Comparison of ENCODE assay signal across 21 cellular contexts in the genomic region with DNA sequence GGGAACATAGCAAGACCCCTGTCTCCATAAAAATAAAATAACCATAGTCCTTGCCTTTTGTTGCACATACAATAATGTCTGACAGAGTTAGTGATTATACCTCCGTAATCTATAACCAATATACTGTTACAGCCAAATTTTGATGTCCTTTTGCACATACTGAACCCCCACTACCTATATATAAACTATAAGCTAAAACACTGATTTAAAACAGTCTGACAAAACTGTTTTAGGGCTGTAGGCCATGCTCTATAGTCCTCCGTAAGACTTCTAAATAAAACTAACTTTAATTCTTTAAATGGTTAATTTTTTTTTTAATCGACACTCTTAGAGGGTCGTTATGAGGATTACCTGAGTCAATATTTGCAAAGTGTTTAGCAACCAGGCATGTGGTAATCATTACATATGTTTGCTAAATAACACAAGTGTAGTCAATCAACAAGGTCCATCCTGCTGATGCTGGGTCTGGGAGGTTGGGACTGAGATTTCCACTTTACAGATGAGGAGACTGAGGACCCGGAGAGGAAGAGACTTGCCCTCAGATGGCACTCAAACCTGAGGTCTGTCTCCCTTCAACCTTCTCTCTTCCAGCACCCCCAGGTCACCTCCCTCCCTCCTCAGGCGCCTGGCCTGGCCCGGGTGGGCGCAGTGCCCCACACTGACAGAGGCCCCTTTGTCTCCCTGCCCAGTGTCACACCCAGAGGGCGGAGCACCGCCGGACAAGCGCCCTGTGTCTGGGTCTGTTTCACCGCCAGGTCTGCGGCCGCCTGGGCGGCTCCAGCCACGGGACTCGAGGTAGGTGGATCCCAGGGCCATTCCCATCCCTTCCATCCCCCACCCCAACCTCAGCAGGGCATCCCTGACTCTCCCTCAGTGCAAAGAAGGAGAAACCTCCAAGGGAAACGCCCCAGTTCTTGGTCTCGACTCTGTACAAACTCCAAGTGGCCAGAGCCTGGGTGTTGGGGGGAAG. TPM values are rescaled to one million over a fixed set of nuclear protein-coding genes. Genes with fewer than 3 reads are reported as not detected.
DNase-seq lines count a peak whose midpoint lies in the region; ATAC-seq, FAIRE-seq and TF ChIP-seq lines count a peak whose summit lies in the region.
"Had no signal": no experiment of that assay in that cellular context is flagged by ENCODE, and none has a peak within 500 bp of the region (broad histone marks: within the 10 kb centered on the region; RNA-seq: fewer than 3 reads in every experiment).

No MANE protein-coding gene starts in this region.

- no peak overlapping the region for H3K23ac ChIP-seq in H1 (ENCODE audit: insufficient read length)

- WGBS in H1 (ENCODE audit: extremely low coverage in 1 of 2, insufficient coverage in 1 of 2, insufficient read length in 1 of 2, insufficient replicate concordance in 2 of 2, low coverage in 1 of 2, low lambda C conversion rate in 2 of 2, missing lambda C conversion rate in 1 of 2), 2 experiments: 89% methylated on average over 20 of the region's 20 CpGs; no CpG with 5 or more reads in 1 of the 2 experiments
- WGBS in gastroesophageal sphincter (ENCODE audit: low coverage in 1 of 2), 2 donors: 65 to 78% methylated on average over 5 to 6 of the region's 20 CpGs

- H3K36me3 ChIP-seq in H1 (ENCODE audit: control insufficient read depth in 2 of 4, insufficient read depth in 4 of 4, low read length in 3 of 4) (no peaks in the 10 kb centered on the region), mucosa of descending colon (ENCODE audit: low read depth) (no peaks in the 10 kb centered on the region), upper lobe of right lung (no peaks in the 10 kb centered on the region), gastroesophageal sphincter (no peaks in the 10 kb centered on the region)
- H3K36me3 ChIP-seq: breast epithelium, pancreas, SJSA1, suprapubic skin had no signal

- no peak overlapping the region for H3K56ac ChIP-seq in H1 (replicated peaks; ENCODE audit: insufficient read length, low read depth, low read length)

- H3K4me3 Mint-ChIP-seq in stimulated activated naive B cell treated with anti-CD40 and anti-IgM and Interleukin-4, amounts not matched to agents 10 μg/mL and 1 μg/mL and 100 μg/mL, for 72 hours: no peak overlapping the region
- H3K4me3 Mint-ChIP-seq: activated CD8-positive, alpha-beta T cell treated with anti-CD3 and anti-CD28 coated beads for 36 hours; CD8-positive, alpha-beta T cell; naive thymus-derived CD8-positive, alpha-beta T cell had no signal

- no peak overlapping the region for H3K4me2 ChIP-seq in H1 (ENCODE audit: insufficient read depth in 1 of 2, low read depth in 2 of 2, low read length in 2 of 2)

- no peak overlapping the region for H2AFZ ChIP-seq in H1 (ENCODE audit: low read length)

- no peak overlapping the region for H3K9ac ChIP-seq in H1 (replicated peaks in 1 of 4; ENCODE audit: extremely low read depth in 1 of 4, low read depth in 3 of 4, low read length in 3 of 4)

- peak; percentile 55 for ATAC-seq in mucosa of descending colon
- ATAC-seq in upper lobe of right lung: peak; percentile 21
- no peak for ATAC-seq in gastroesophageal sphincter
- ATAC-seq in stimulated activated naive B cell treated with anti-CD40 and anti-IgM and Interleukin-4, amounts not matched to agents 10 μg/mL and 1 μg/mL and 100 μg/mL, for 72 hours (replicated peaks): no peak
- no peak for ATAC-seq in Right ventricle myocardium inferior
- ATAC-seq: activated CD8-positive, alpha-beta T cell treated with anti-CD3 and anti-CD28 coated beads for 36 hours; CD8-positive, alpha-beta T cell; naive thymus-derived CD8-positive, alpha-beta T cell had no signal

- H3K27me3 Mint-ChIP-seq in stimulated activated naive B cell treated with anti-CD40 and anti-IgM and Interleukin-4, amounts not matched to agents 10 μg/mL and 1 μg/mL and 100 μg/mL, for 72 hours: peaks cover 4 to 21% of the 10 kb centered on the region in 2 donors

- H3K4me1 Mint-ChIP-seq in stimulated activated naive B cell treated with anti-CD40 and anti-IgM and Interleukin-4, amounts not matched to agents 10 μg/mL and 1 μg/mL and 100 μg/mL, for 72 hours: no peaks in the 10 kb centered on the region
- H3K4me1 Mint-ChIP-seq: naive thymus-derived CD8-positive, alpha-beta T cell had no signal

- H2BK5ac ChIP-seq in H1 (ENCODE audit: low read depth, low read length): no peak overlapping the region

- H2BK12ac ChIP-seq in H1 (ENCODE audit: low read depth, low read length): no peak overlapping the region

- H3K4me1 ChIP-seq in H1 (replicated peaks in 1 of 4; ENCODE audit: control insufficient read depth in 3 of 4, insufficient read depth in 4 of 4, low read length in 3 of 4) (peaks cover 0 to 2% (median 0%) of the 10 kb centered on the region in 4 experiments; a peak in 1 of 7 replicates), mucosa of descending colon (ENCODE audit: low read depth) (no peaks in the 10 kb centered on the region), upper lobe of right lung (no peaks in the 10 kb centered on the region), gastroesophageal sphincter (no peaks in the 10 kb centered on the region)
- H3K4me1 ChIP-seq: breast epithelium, pancreas, SJSA1, suprapubic skin had no signal

- no peak overlapping the region for H3K27ac Mint-ChIP-seq in stimulated activated naive B cell treated with anti-CD40 and anti-IgM and Interleukin-4, amounts not matched to agents 10 μg/mL and 1 μg/mL and 100 μg/mL, for 72 hours
- H3K27ac Mint-ChIP-seq: activated CD8-positive, alpha-beta T cell treated with anti-CD3 and anti-CD28 coated beads for 36 hours; CD8-positive, alpha-beta T cell had no signal

- TF ChIP-seq CTCF in H1 (IDR thresholded peaks at IDR 0.05; ENCODE audit: control extremely low read depth in 1 of 3, insufficient read depth in 1 of 3, low read depth in 1 of 3, low read length in 3 of 3): no peak
- TF ChIP-seq CTCF in mucosa of descending colon (IDR thresholded peaks at IDR 0.05): no peak
- no peak for TF ChIP-seq CTCF in upper lobe of right lung (IDR thresholded peaks at IDR 0.05)
- TF ChIP-seq CTCF in gastroesophageal sphincter (IDR thresholded peaks at IDR 0.05): no peak

- intact Hi-C loops in mucosa of descending colon (cut with DNase I, micrococcal nuclease): no loop called here
- intact Hi-C loops in upper lobe of right lung (cut with DNase I): no loop called here
- intact Hi-C loops in Right ventricle myocardium inferior (cut with DNase I): no loop called here

- H2BK20ac ChIP-seq in H1 (ENCODE audit: low read length): no peak overlapping the region

- H3K4ac ChIP-seq in H1 (replicated peaks; ENCODE audit: insufficient read length, low read depth, low read length): no peak overlapping the region

- TF ChIP-seq EP300 in H1 (IDR thresholded peaks at IDR 0.05; ENCODE audit: borderline replicate concordance in 1 of 2, low read depth in 2 of 2, low read length in 2 of 2): no peak
- no peak for TF ChIP-seq EP300 in gastroesophageal sphincter (IDR thresholded peaks at IDR 0.05)

- CTCF ChIA-PET in H1 (lab: Charles Lee; ENCODE audit: partially characterized antibody): interaction anchor here (0.6 to 39.4 kb wide), 8 partner anchors 9 to 57 kb away, joined by 3 to 1084 read pairs (median 39); a partner anchor contains a TSS

- H3K23me2 ChIP-seq in H1 (ENCODE audit: low read depth, low read length): no peaks in the 10 kb centered on the region

- H2AK5ac ChIP-seq in H1 (ENCODE audit: low read depth, low read length): no peak overlapping the region

- no peak overlapping the region for H3K18ac ChIP-seq in H1 (ENCODE audit: extremely low read depth, low read length)

- no peak for TF ChIP-seq RAD21 in H1 (IDR thresholded peaks at IDR 0.05 in 1 of 2, conservative IDR thresholded peaks at IDR 0.05 in 1 of 2; ENCODE audit: low read depth in 2 of 2, low read length in 2 of 2)

- H3K27me3 ChIP-seq in H1 (replicated peaks in 1 of 4; ENCODE audit: control insufficient read depth in 3 of 4, extremely low read depth in 1 of 4, insufficient read depth in 3 of 4, low read length in 3 of 4): no peaks in the 10 kb centered on the region
- peaks cover 16% of the 10 kb centered on the region for H3K27me3 ChIP-seq in upper lobe of right lung
- H3K27me3 ChIP-seq in gastroesophageal sphincter: peaks cover 65% of the 10 kb centered on the region
- H3K27me3 ChIP-seq: pancreas had no signal

- FAIRE-seq in H1 (lab: Jason Lieb, UNC): no peak
- FAIRE-seq: colon, G401.6, pancreas had no signal

- no peaks in the 10 kb centered on the region for H3K9me3 Mint-ChIP-seq in stimulated activated naive B cell treated with anti-CD40 and anti-IgM and Interleukin-4, amounts not matched to agents 10 μg/mL and 1 μg/mL and 100 μg/mL, for 72 hours
- H3K9me3 Mint-ChIP-seq: activated CD8-positive, alpha-beta T cell treated with anti-CD3 and anti-CD28 coated beads for 36 hours; CD8-positive, alpha-beta T cell; naive thymus-derived CD8-positive, alpha-beta T cell had no signal

- H4K20me1 ChIP-seq in H1 (replicated peaks in 1 of 2; ENCODE audit: control insufficient read depth in 1 of 2, insufficient read depth in 2 of 2, low read length in 2 of 2): no peaks in the 10 kb centered on the region

- DNase-seq in HuH-7.5 (ENCODE audit: low spot score): peak; percentile 74
- no peak for DNase-seq in H1 (ENCODE audit: low read depth in 1 of 2, low spot score in 2 of 2)
- DNase-seq in mucosa of descending colon: peak in 1 of 3 donors; percentile 40
- no peak for DNase-seq in upper lobe of right lung
- DNase-seq in stimulated activated naive B cell treated with anti-CD40 and anti-IgM and Interleukin-4, amounts not matched to agents 10 μg/mL and 1 μg/mL and 100 μg/mL, for 72 hours: no peak
- no peak for DNase-seq in Right ventricle myocardium inferior (ENCODE audit: missing footprints)
- DNase-seq: activated CD8-positive, alpha-beta T cell treated with anti-CD3 and anti-CD28 coated beads for 36 hours; activated gamma-delta T cell treated with Interleukin-2 at 50 U/mL for 16 hours; CD8-positive, alpha-beta T cell; glutamatergic neuron; naive thymus-derived CD8-positive, alpha-beta T cell; NCI-H1930; NCI-H2227 treated with DMSO at 0.1 percent for 48 hours had no signal

- H2BK15ac ChIP-seq in H1 (ENCODE audit: low read length): no peak overlapping the region

- no peak overlapping the region for H2BK120ac ChIP-seq in H1 (replicated peaks; ENCODE audit: low read depth, low read length)

- H4K8ac ChIP-seq in H1 (ENCODE audit: extremely low read depth, insufficient read depth, low read length): peak overlapping the region; percentile 41; the same call in 1 of the 2 replicates

- H3K79me1 ChIP-seq in H1 (ENCODE audit: low read depth, low read length): no peaks in the 10 kb centered on the region

- H4K91ac ChIP-seq in H1 (replicated peaks; ENCODE audit: insufficient read length, low read length): no peak overlapping the region

- POLR2A ChIA-PET in H1 (lab: Charles Lee; ENCODE audit: partially characterized antibody): interaction anchor here (1.6 to 1.9 kb wide), 3 partner anchors 8 to 62 kb away, joined by 4 to 6 read pairs (median 5); no protein-coding TSS in a partner anchor

- no peaks in the 10 kb centered on the region for H3K79me2 ChIP-seq in H1 (ENCODE audit: control insufficient read depth in 1 of 2, insufficient read depth in 2 of 2, low read length in 2 of 2)

- no peak overlapping the region for H4K5ac ChIP-seq in H1 (ENCODE audit: insufficient read length, low read depth, low read length)

- no peak overlapping the region for H3K14ac ChIP-seq in H1 (ENCODE audit: insufficient read length)

- no peak overlapping the region for H3K4me3 ChIP-seq in H1 (ENCODE audit: extremely low read depth in 1 of 4, insufficient read depth in 2 of 4, low read depth in 3 of 4, low read length in 4 of 4)
- no peak overlapping the region for H3K4me3 ChIP-seq in mucosa of descending colon
- H3K4me3 ChIP-seq in upper lobe of right lung: no peak overlapping the region
- peak overlapping the region in 1 of 2 donors; percentile 19 for H3K4me3 ChIP-seq in gastroesophageal sphincter
- H3K4me3 ChIP-seq: breast epithelium, pancreas, SJSA1, suprapubic skin had no signal

- H3K27ac ChIP-seq in H1 (ENCODE audit: low read depth, low read length) (no peak overlapping the region), upper lobe of right lung (no peak overlapping the region), gastroesophageal sphincter (no peak overlapping the region)
- H3K27ac ChIP-seq: breast epithelium, pancreas, SJSA1, suprapubic skin had no signal

- no peaks in the 10 kb centered on the region for H3K9me3 ChIP-seq in H1 (ENCODE audit: insufficient read depth in 2 of 2, low read depth in 1 of 2, low read length in 1 of 2)
- H3K9me3 ChIP-seq in mucosa of descending colon: no peaks in the 10 kb centered on the region
- H3K9me3 ChIP-seq in upper lobe of right lung: no peaks in the 10 kb centered on the region
- no peaks in the 10 kb centered on the region for H3K9me3 ChIP-seq in gastroesophageal sphincter
- H3K9me3 ChIP-seq: breast epithelium, pancreas, SJSA1, suprapubic skin had no signal

- no peaks in the 10 kb centered on the region for H3K36me3 Mint-ChIP-seq in stimulated activated naive B cell treated with anti-CD40 and anti-IgM and Interleukin-4, amounts not matched to agents 10 μg/mL and 1 μg/mL and 100 μg/mL, for 72 hours
- H3K36me3 Mint-ChIP-seq: CD8-positive, alpha-beta T cell; naive thymus-derived CD8-positive, alpha-beta T cell had no signal

- TF ChIP-seq POLR2A in H1 (IDR thresholded peaks at IDR 0.05; ENCODE audit: control extremely low read depth in 1 of 2, low read depth in 2 of 2, low read length in 2 of 2): no peak
- TF ChIP-seq POLR2A in gastroesophageal sphincter (IDR thresholded peaks at IDR 0.05): no peak

RNA-seq across cellular contexts. Expression of a gene that starts 10.3 kb away (rescaled TPM):
- 2.5 and 3.9 TPM in 2 replicates for total RNA-seq in H1 (2021; fragmentation: NEBNext Ultra II Directional; extraction: Animal tissue kit (Norgen Biotek cat#: 25700))
- polyA plus RNA-seq in H1 (2011; rRNA removed): 6.1 and 7.3 TPM in 2 replicates
- 6.3 TPM for polyA plus RNA-seq in H1 (2011; cell fraction: cytosol; rRNA removed)
- 8.4 TPM for polyA plus RNA-seq in H1 (2011; cell fraction: nucleus; rRNA removed)
- 2.7 to 4.6 TPM (median 3.2 TPM) in 4 replicates for polyA plus RNA-seq in H1 (2012, experiment 1 of 2)
- 3.9 TPM for polyA plus RNA-seq in H1 (2012, experiment 2 of 2)
- 2.5 TPM for polyA plus RNA-seq in H1 (2013, experiment 1 of 2)
- polyA plus RNA-seq in H1 (2013, experiment 2 of 2): 2.6 TPM
- polyA minus RNA-seq in H1 (2011; rRNA and poly(A)+ RNA removed): 2.2 and 2.4 TPM in 2 replicates
- 1.0 TPM for polyA minus RNA-seq in H1 (2011; cell fraction: cytosol; rRNA and poly(A)+ RNA removed)
- 2.3 TPM for polyA minus RNA-seq in H1 (2011; cell fraction: nucleus; rRNA and poly(A)+ RNA removed)
- under 1 TPM; 0.41 to 0.96 (median 0.58) TPM for total RNA-seq in mucosa of descending colon
- total RNA-seq in upper lobe of right lung: 0.78 TPM
- total RNA-seq in gastroesophageal sphincter: not detected
- 0.11 TPM for total RNA-seq in Right ventricle myocardium inferior
- total RNA-seq: mesenteric fat pad, SJSA1 had no signal

RNA-seq across cellular contexts. Expression of a gene that starts 24.5 kb away (rescaled TPM):
- total RNA-seq in H1 (2021; fragmentation: NEBNext Ultra II Directional; extraction: Animal tissue kit (Norgen Biotek cat#: 25700)): 4.4 and 5.6 TPM in 2 replicates
- 9.9 and 10.3 TPM in 2 replicates for polyA plus RNA-seq in H1 (2011; rRNA removed)
- 9.7 TPM for polyA plus RNA-seq in H1 (2011; cell fraction: cytosol; rRNA removed)
- polyA plus RNA-seq in H1 (2011; cell fraction: nucleus; rRNA removed): 7.9 TPM
- 4.3 to 9.4 TPM (median 6.9 TPM) in 4 replicates for polyA plus RNA-seq in H1 (2012, experiment 1 of 2)
- 5.4 TPM for polyA plus RNA-seq in H1 (2012, experiment 2 of 2)
- 6.4 TPM for polyA plus RNA-seq in H1 (2013, experiment 1 of 2)
- polyA plus RNA-seq in H1 (2013, experiment 2 of 2): 5.9 TPM
- 1.0 and 2.4 TPM in 2 replicates for polyA minus RNA-seq in H1 (2011; rRNA and poly(A)+ RNA removed)
- 1.5 TPM for polyA minus RNA-seq in H1 (2011; cell fraction: cytosol; rRNA and poly(A)+ RNA removed)
- 3.6 TPM for polyA minus RNA-seq in H1 (2011; cell fraction: nucleus; rRNA and poly(A)+ RNA removed)
- total RNA-seq in mucosa of descending colon (10 to 100 TPM; 11.7 to 18.0 (median 14.0) TPM), upper lobe of right lung (27.5 TPM), gastroesophageal sphincter (10 to 100 TPM; 11.3 to 21.3 (median 13.9) TPM), Right ventricle myocardium inferior (5.0 TPM)

RNA-seq across cellular contexts. Expression of a gene that starts 33.1 kb away (rescaled TPM):
- 32.5 and 34.2 TPM in 2 replicates for total RNA-seq in H1 (2021; fragmentation: NEBNext Ultra II Directional; extraction: Animal tissue kit (Norgen Biotek cat#: 25700))
- 40.1 and 52.5 TPM in 2 replicates for polyA plus RNA-seq in H1 (2011; rRNA removed)
- 48.0 TPM for polyA plus RNA-seq in H1 (2011; cell fraction: cytosol; rRNA removed)
- polyA plus RNA-seq in H1 (2011; cell fraction: nucleus; rRNA removed): 342 TPM
- polyA plus RNA-seq in H1 (2012, experiment 1 of 2): 29.3 to 46.0 TPM (median 39.5 TPM) in 4 replicates
- 24.5 TPM for polyA plus RNA-seq in H1 (2012, experiment 2 of 2)
- 38.2 TPM for polyA plus RNA-seq in H1 (2013, experiment 1 of 2)
- polyA plus RNA-seq in H1 (2013, experiment 2 of 2): 33.7 TPM
- polyA minus RNA-seq in H1 (2011; rRNA and poly(A)+ RNA removed): 17.6 and 21.1 TPM in 2 replicates
- 11.9 TPM for polyA minus RNA-seq in H1 (2011; cell fraction: cytosol; rRNA and poly(A)+ RNA removed)
- 29.5 TPM for polyA minus RNA-seq in H1 (2011; cell fraction: nucleus; rRNA and poly(A)+ RNA removed)
- total RNA-seq in mucosa of descending colon (10 to 100 TPM; 21.6 to 47.8 (median 31.4) TPM), upper lobe of right lung (45.3 TPM), gastroesophageal sphincter (10 to 100 TPM; 10.3 to 51.2 (median 19.3) TPM), Right ventricle myocardium inferior (22.0 TPM)

RNA-seq across cellular contexts. Expression of a gene that starts 34.6 kb away (rescaled TPM):
- total RNA-seq in H1 (2021; fragmentation: NEBNext Ultra II Directional; extraction: Animal tissue kit (Norgen Biotek cat#: 25700)): 0.30 and 0.33 TPM in 2 replicates
- 0.25 and 0.27 TPM in 2 replicates for polyA plus RNA-seq in H1 (2011; rRNA removed)
- 0.39 TPM for polyA plus RNA-seq in H1 (2011; cell fraction: cytosol; rRNA removed)
- polyA plus RNA-seq in H1 (2011; cell fraction: nucleus; rRNA removed): 1.1 TPM
- polyA plus RNA-seq in H1 (2012, experiment 1 of 2): 0.27 to 0.55 TPM (median 0.32 TPM) in 4 replicates
- polyA plus RNA-seq in H1 (2012, experiment 2 of 2): 0.29 TPM
- 0.24 TPM for polyA plus RNA-seq in H1 (2013, experiment 1 of 2)
- 0.20 TPM for polyA plus RNA-seq in H1 (2013, experiment 2 of 2)
- 0.15 and 0.16 TPM in 2 replicates for polyA minus RNA-seq in H1 (2011; rRNA and poly(A)+ RNA removed)
- not detected for polyA minus RNA-seq in H1 (2011; cell fraction: cytosol; rRNA and poly(A)+ RNA removed)
- polyA minus RNA-seq in H1 (2011; cell fraction: nucleus; rRNA and poly(A)+ RNA removed): 0.70 TPM
- total RNA-seq in mucosa of descending colon (under 1 TPM in 1 of 3 donors, not detected in 2; 0.28 TPM), upper lobe of right lung (not detected), gastroesophageal sphincter (not detected), Right ventricle myocardium inferior (0.11 TPM)
- total RNA-seq: CD8-positive, alpha-beta T cell; mesenteric fat pad; naive thymus-derived CD8-positive, alpha-beta T cell; SJSA1 had no signal
- polyA plus RNA-seq: naive thymus-derived CD8-positive, alpha-beta T cell had no signal

RNA-seq across cellular contexts. Expression of a gene that starts 37.6 kb away (rescaled TPM):
- 1.4 TPM in 2 replicates for total RNA-seq in H1 (2021; fragmentation: NEBNext Ultra II Directional; extraction: Animal tissue kit (Norgen Biotek cat#: 25700))
- polyA plus RNA-seq in H1 (2011; rRNA removed): 1.0 and 1.5 TPM in 2 replicates
- polyA plus RNA-seq in H1 (2011; cell fraction: cytosol; rRNA removed): 1.1 TPM
- 1.8 TPM for polyA plus RNA-seq in H1 (2011; cell fraction: nucleus; rRNA removed)
- polyA plus RNA-seq in H1 (2012, experiment 1 of 2): 0.64 to 1.3 TPM (median 1.1 TPM) in 4 replicates
- 0.63 TPM for polyA plus RNA-seq in H1 (2012, experiment 2 of 2)
- polyA plus RNA-seq in H1 (2013, experiment 1 of 2): 0.61 TPM
- polyA plus RNA-seq in H1 (2013, experiment 2 of 2): 0.57 TPM
- 1.1 and 1.4 TPM in 2 replicates for polyA minus RNA-seq in H1 (2011; rRNA and poly(A)+ RNA removed)
- polyA minus RNA-seq in H1 (2011; cell fraction: cytosol; rRNA and poly(A)+ RNA removed): 1.5 TPM
- polyA minus RNA-seq in H1 (2011; cell fraction: nucleus; rRNA and poly(A)+ RNA removed): 1.8 TPM
- total RNA-seq in mucosa of descending colon (1 to 10 TPM; 1.2 to 3.8 (median 2.0) TPM), upper lobe of right lung (0.72 TPM), gastroesophageal sphincter (1 to 10 TPM in 1 of 4 donors, under 1 TPM in 3; 0.27 to 1.4 (median 0.58) TPM), Right ventricle myocardium inferior (0.73 TPM)

Comparison
In these comparisons a context has a peak if more than half of its experiments do, and no peak if none do; other contexts are left out.
1. ATAC-seq: peak in mucosa of descending colon (single experiment) and upper lobe of right lung (single experiment); none in gastroesophageal sphincter (single experiment), stimulated activated naive B cell treated with anti-CD40 and anti-IgM and Interleukin-4, amounts not matched to agents 10 μg/mL and 1 μg/mL and 100 μg/mL, for 72 hours (0 of 2) and Right ventricle myocardium inferior (single experiment).